ENCODE assay signal across 22 cellular contexts in genomic region chr18:74110149-74110548, GRCh38.
"Had no signal": no experiment of that assay in that cellular context is flagged by ENCODE, and none has a peak within 500 bp of the region (broad histone marks: within the 10 kb centered on the region; RNA-seq: fewer than 3 reads in every experiment).

No MANE protein-coding gene starts in this region.

- FAIRE-seq: HepG2, K562 had no signal

- ATAC-seq: HepG2, K562, Panc1, PC-3, T-cell had no signal

- DNase-seq: Kasumi-1, MV-4-11, NCI-H1048, NCI-H1105, NCI-H1417, NCI-H1436 treated with DMSO at 0.1 percent for 48 hours, NCI-H1694, NCI-H187 treated with DMSO at 0.1 percent for 48 hours, NCI-H2029 treated with DMSO at 0.1 percent for 48 hours, NCI-H2171 treated with DMSO at 0.1 percent for 48 hours, NCI-H345, NCI-H446 treated with DMSO at 0.1 percent for 48 hours, NCI-H510A treated with DMSO at 0.1 percent for 48 hours, NCI-H526, PC-3, SHP77, SK-N-SH, SW 1271, T-cell had no signal
